ENCODE assay signal across 8 cellular contexts in the genomic region with DNA sequence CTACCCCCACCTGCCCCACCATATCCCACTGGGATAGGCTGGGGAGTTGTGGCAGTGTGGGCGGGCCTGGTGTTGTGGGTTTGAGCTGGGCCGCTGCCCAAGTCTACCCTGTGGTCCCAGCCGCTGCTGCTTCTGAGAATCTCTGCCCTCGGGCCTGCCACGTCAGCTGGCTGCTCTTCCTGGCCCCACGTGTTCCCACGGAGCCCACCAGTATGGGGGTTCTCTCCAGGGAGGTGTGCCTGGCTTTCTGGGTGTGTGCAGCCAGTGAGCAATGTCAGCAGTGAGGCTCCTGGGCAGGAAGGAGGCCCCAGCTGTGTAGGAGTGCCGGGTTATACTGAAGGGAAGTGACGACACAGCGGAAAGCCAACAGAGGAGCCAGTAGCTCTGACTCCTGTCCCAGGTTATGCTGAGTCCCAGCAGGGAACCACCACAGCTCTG. TPM values are rescaled to one million over a fixed set of nuclear protein-coding genes. Genes with fewer than 3 reads are reported as not detected.
DNase-seq lines count a peak whose midpoint lies in the region; ATAC-seq and TF ChIP-seq lines count a peak whose summit lies in the region.

No MANE protein-coding gene starts in this region.

- H3K27me3 ChIP-seq in prostate gland (replicated peaks; ENCODE audit: insufficient read depth) (no peaks in the 10 kb centered on the region), vagina (no peaks in the 10 kb centered on the region)

- H3K27me3 Mint-ChIP-seq in activated T-cell treated with anti-CD3 and anti-CD28 coated beads, Interleukin-2, amount 50 U/mL, for 72 hours (ENCODE audit: low read depth) = no peaks in the 10 kb centered on the region

- H3K36me3 ChIP-seq in prostate gland = no peaks in the 10 kb centered on the region
- H3K36me3 ChIP-seq in vagina = no peaks in the 10 kb centered on the region

- DNase-seq in GM03348 (ENCODE audit: low spot score) (peak; percentile 79), OCI-M1 (lab: John Stamatoyannopoulos, UW) (peak; percentile 85), fibroblast of the aortic adventitia (ENCODE audit: low read depth) (peak; percentile 87), prostate gland (ENCODE audit: low spot score) (no peak), vagina (ENCODE audit: extremely low spot score in 2 of 2) (no peak), NCI-H2107 (lab: John Stamatoyannopoulos, UW) (no peak)
- DNase-seq in activated T-cell treated with anti-CD3 and anti-CD28 coated beads, Interleukin-2, amount 50 U/mL, for 72 hours = peak; percentile 84 to 90

- H3K4me3 Mint-ChIP-seq in activated T-cell treated with anti-CD3 and anti-CD28 coated beads, Interleukin-2, amount 50 U/mL, for 72 hours = peak overlapping the region; percentile 83 to 94

- H3K4me1 Mint-ChIP-seq in activated T-cell treated with anti-CD3 and anti-CD28 coated beads, Interleukin-2, amount 50 U/mL, for 72 hours (ENCODE audit: low read depth) = peaks cover 88% of the 10 kb centered on the region

- H3K9me3 Mint-ChIP-seq in activated T-cell treated with anti-CD3 and anti-CD28 coated beads, Interleukin-2, amount 50 U/mL, for 72 hours = no peaks in the 10 kb centered on the region

- H3K27ac ChIP-seq in prostate gland = peak overlapping the region; percentile 62 to 63
- peak overlapping the region; percentile 92 for H3K27ac ChIP-seq in vagina

- H3K27ac Mint-ChIP-seq in activated T-cell treated with anti-CD3 and anti-CD28 coated beads, Interleukin-2, amount 50 U/mL, for 72 hours = peak overlapping the region; percentile 93

- WGBS in prostate gland = 22% methylated on average over 8 of the region's 10 CpGs

- TF ChIP-seq CTCF in fibroblast of the aortic adventitia (IDR thresholded peaks at IDR 0.05; ENCODE audit: insufficient read depth, low read length) (no peak), prostate gland (IDR thresholded peaks at IDR 0.05) (no peak), vagina (IDR thresholded peaks at IDR 0.05) (no peak)

- peaks cover 8 to 13% of the 10 kb centered on the region in 2 donors for H3K36me3 Mint-ChIP-seq in activated T-cell treated with anti-CD3 and anti-CD28 coated beads, Interleukin-2, amount 50 U/mL, for 72 hours (ENCODE audit: insufficient read depth in 2 of 2)

- ATAC-seq in HG02588 (IDR thresholded peaks at IDR 0.05; ENCODE audit: unreplicated experiment) = peak; percentile 35
- ATAC-seq in activated T-cell treated with anti-CD3 and anti-CD28 coated beads, Interleukin-2, amount 50 U/mL, for 72 hours (replicated peaks in 1 of 2) = peak; percentile 85 to 86

- intact Hi-C loops in prostate gland (cut with DNase I) = loop anchor here (1.0 kb wide), 1 partner anchor 19 kb away; no protein-coding TSS in a partner anchor
- intact Hi-C loops in vagina (cut with DNase I) = loop anchor here (2.0 kb wide), 1 partner anchor 20 kb away; no protein-coding TSS in a partner anchor

- TF ChIP-seq POLR2A in prostate gland (IDR thresholded peaks at IDR 0.05) = no peak
- TF ChIP-seq POLR2A in vagina (IDR thresholded peaks at IDR 0.05) = no peak

- peaks cover 4% of the 10 kb centered on the region for H3K4me1 ChIP-seq in prostate gland (replicated peaks)
- peaks cover 99% of the 10 kb centered on the region for H3K4me1 ChIP-seq in vagina

- peak overlapping the region; percentile 10 for H3K4me3 ChIP-seq in fibroblast of the aortic adventitia (ENCODE audit: low read depth, low read length)
- H3K4me3 ChIP-seq in prostate gland = no peak overlapping the region
- peak overlapping the region; percentile 40 to 47 for H3K4me3 ChIP-seq in vagina

- H3K9me3 ChIP-seq in prostate gland (no peaks in the 10 kb centered on the region), vagina (no peaks in the 10 kb centered on the region)

RNA-seq across cellular contexts. Expression of a gene that starts 10.5 kb away (rescaled TPM):
- 100 to 1,000 TPM; 263 to 272 TPM for total RNA-seq in activated T-cell treated with anti-CD3 and anti-CD28 coated beads, Interleukin-2, amount 50 U/mL, for 72 hours
- total RNA-seq in fibroblast of the aortic adventitia (ENCODE audit: low replicate concordance) = 195 and 203 TPM in 2 replicates
- 100 to 1,000 TPM; 118 to 301 TPM for total RNA-seq in prostate gland
- total RNA-seq in vagina = 244 TPM

RNA-seq across cellular contexts. Expression of a gene that starts 22.4 kb away (rescaled TPM):
- total RNA-seq in activated T-cell treated with anti-CD3 and anti-CD28 coated beads, Interleukin-2, amount 50 U/mL, for 72 hours = 1 to 10 TPM; 1.9 to 3.3 TPM
- 9.7 and 110 TPM in 2 replicates for total RNA-seq in fibroblast of the aortic adventitia (ENCODE audit: low replicate concordance)
- 10 to 100 TPM in 1 of 2 donors, 1 to 10 TPM in 1; 8.7 to 32.0 TPM for total RNA-seq in prostate gland
- 32.9 TPM for total RNA-seq in vagina

RNA-seq across cellular contexts. Expression of a gene that starts 32.4 kb away (rescaled TPM):
- total RNA-seq in activated T-cell treated with anti-CD3 and anti-CD28 coated beads, Interleukin-2, amount 50 U/mL, for 72 hours = under 1 TPM in 1 of 2 donors, not detected in 1; 0.26 TPM
- total RNA-seq in fibroblast of the aortic adventitia (ENCODE audit: low replicate concordance) = not detected in 2 replicates
- not detected for total RNA-seq in prostate gland
- total RNA-seq in vagina = not detected

RNA-seq across cellular contexts. Expression of a gene that starts 41.5 kb away (rescaled TPM):
- total RNA-seq in activated T-cell treated with anti-CD3 and anti-CD28 coated beads, Interleukin-2, amount 50 U/mL, for 72 hours = not detected
- 0.27 TPM in 1 of 2 replicates, not detected in the other for total RNA-seq in fibroblast of the aortic adventitia (ENCODE audit: low replicate concordance)
- 1 to 10 TPM in 1 of 2 donors, under 1 TPM in 1; 0.41 to 4.0 TPM for total RNA-seq in prostate gland
- total RNA-seq in vagina = 2.0 TPM

RNA-seq across cellular contexts. Expression of a gene that starts 45.7 kb away (rescaled TPM):
- 10 to 100 TPM; 56.3 to 62.1 TPM for total RNA-seq in activated T-cell treated with anti-CD3 and anti-CD28 coated beads, Interleukin-2, amount 50 U/mL, for 72 hours
- 45.3 and 72.7 TPM in 2 replicates for total RNA-seq in fibroblast of the aortic adventitia (ENCODE audit: low replicate concordance)
- total RNA-seq in prostate gland = 10 to 100 TPM; 93.0 to 99.9 TPM
- 37.3 TPM for total RNA-seq in vagina

Comparison
In these comparisons a context has a peak if more than half of its experiments do, and no peak if none do; other contexts are left out.
1. DNase-seq: peak in GM03348 (single experiment), OCI-M1 (single experiment), activated T-cell treated with anti-CD3 and anti-CD28 coated beads, Interleukin-2, amount 50 U/mL, for 72 hours (2 of 2) and fibroblast of the aortic adventitia (single experiment); none in prostate gland (single experiment), vagina (0 of 2) and NCI-H2107 (single experiment).
2. H3K4me3 ChIP-seq: peak in fibroblast of the aortic adventitia (single experiment) and vagina (2 of 2); none in prostate gland (0 of 2).